ENCODE assay signal across 17 cellular contexts in genomic region chr11:64983339-64983738, GRCh38. TPM values are rescaled to one million over a fixed set of nuclear protein-coding genes. Genes with fewer than 3 reads are reported as not detected.
"Had no signal": no experiment of that assay in that cellular context is flagged by ENCODE, and none has a peak within 500 bp of the region (broad histone marks: within the 10 kb centered on the region; RNA-seq: fewer than 3 reads in every experiment).

No MANE protein-coding gene starts in this region.

RNA-seq across cellular contexts. Expression of gene MAJIN, which starts 11.4 kb away (rescaled TPM):
- total RNA-seq: activated naive CD8-positive, alpha-beta T cell treated with anti-CD3 and anti-CD28 coated beads, Interleukin-2, amount 10 ng/mL, durations not matched to agents 7 days and 5 days; activated T-cell treated with anti-CD3 and anti-CD28 coated beads, Interleukin-2, amount 50 U/mL, for 4 hours; activated T-helper 1 cell treated with anti-CD3 and anti-CD28 coated beads, Interleukin-12 subunit alpha, Interleukin-12 subunit beta, Interleukin-2, Interleukin-4 antibody, amounts not matched to agents 30 ng/mL and 10 ng/mL and 1 ng/mL, durations not matched to agents 14 hours and 24 hours and 36 hours; activated T-helper 2 cell treated with anti-CD3 and anti-CD28 coated beads, Interferon-gamma antibody, Interleukin-2, Interleukin-4, amounts not matched to agents 10 μg/mL and 5 μg/mL and 100 μg/mL, durations not matched to agents 14 hours and 24 hours and 36 hours; adrenal gland; aorta; ascending aorta; astrocyte; breast epithelium; bronchial epithelial cell; cardiac muscle cell; cardiac septum; cerebellum; chondrocyte had no signal

RNA-seq across cellular contexts. Expression of gene BATF2, which starts 13.4 kb away (rescaled TPM):
- total RNA-seq: activated naive CD4-positive, alpha-beta T cell treated with anti-CD3 and anti-CD28 coated beads for 36 hours; activated naive CD4-positive, alpha-beta T cell treated with anti-CD3 and anti-CD28 coated beads, Interleukin-2, amount 50 U/mL, for 72 hours; activated T-helper 1 cell treated with anti-CD3 and anti-CD28 coated beads, Interleukin-12 subunit alpha, Interleukin-12 subunit beta, Interleukin-2, Interleukin-4 antibody, amounts not matched to agents 30 ng/mL and 10 ng/mL and 1 ng/mL, durations not matched to agents 14 hours and 24 hours and 36 hours; chondrocyte had no signal

RNA-seq across cellular contexts. Expression of gene GPHA2, which starts 47.6 kb away (rescaled TPM):
- total RNA-seq: activated naive CD4-positive, alpha-beta T cell treated with anti-CD3 and anti-CD28 coated beads for 36 hours; activated naive CD4-positive, alpha-beta T cell treated with anti-CD3 and anti-CD28 coated beads, Interleukin-2, amount 50 U/mL, for 72 hours; activated naive CD8-positive, alpha-beta T cell treated with anti-CD3 and anti-CD28 coated beads for 36 hours; activated naive CD8-positive, alpha-beta T cell treated with anti-CD3 and anti-CD28 coated beads, Interleukin-2, amount 10 ng/mL, durations not matched to agents 7 days and 5 days; activated T-cell treated with anti-CD3 and anti-CD28 coated beads, Interleukin-2, amount 50 U/mL, for 4 hours; activated T-helper 1 cell treated with anti-CD3 and anti-CD28 coated beads, Interleukin-12 subunit alpha, Interleukin-12 subunit beta, Interleukin-2, Interleukin-4 antibody, amounts not matched to agents 30 ng/mL and 10 ng/mL and 1 ng/mL, durations not matched to agents 14 hours and 24 hours and 36 hours; activated T-helper 2 cell treated with anti-CD3 and anti-CD28 coated beads, Interferon-gamma antibody, Interleukin-2, Interleukin-4, amounts not matched to agents 10 μg/mL and 5 μg/mL and 100 μg/mL, durations not matched to agents 14 hours and 24 hours and 36 hours; adrenal gland; aorta; ascending aorta; astrocyte; breast epithelium; bronchial epithelial cell; cardiac muscle cell; cardiac septum; cerebellum; chondrocyte had no signal
